ENCODE assay signal across 1 cellular context in the genomic region with DNA sequence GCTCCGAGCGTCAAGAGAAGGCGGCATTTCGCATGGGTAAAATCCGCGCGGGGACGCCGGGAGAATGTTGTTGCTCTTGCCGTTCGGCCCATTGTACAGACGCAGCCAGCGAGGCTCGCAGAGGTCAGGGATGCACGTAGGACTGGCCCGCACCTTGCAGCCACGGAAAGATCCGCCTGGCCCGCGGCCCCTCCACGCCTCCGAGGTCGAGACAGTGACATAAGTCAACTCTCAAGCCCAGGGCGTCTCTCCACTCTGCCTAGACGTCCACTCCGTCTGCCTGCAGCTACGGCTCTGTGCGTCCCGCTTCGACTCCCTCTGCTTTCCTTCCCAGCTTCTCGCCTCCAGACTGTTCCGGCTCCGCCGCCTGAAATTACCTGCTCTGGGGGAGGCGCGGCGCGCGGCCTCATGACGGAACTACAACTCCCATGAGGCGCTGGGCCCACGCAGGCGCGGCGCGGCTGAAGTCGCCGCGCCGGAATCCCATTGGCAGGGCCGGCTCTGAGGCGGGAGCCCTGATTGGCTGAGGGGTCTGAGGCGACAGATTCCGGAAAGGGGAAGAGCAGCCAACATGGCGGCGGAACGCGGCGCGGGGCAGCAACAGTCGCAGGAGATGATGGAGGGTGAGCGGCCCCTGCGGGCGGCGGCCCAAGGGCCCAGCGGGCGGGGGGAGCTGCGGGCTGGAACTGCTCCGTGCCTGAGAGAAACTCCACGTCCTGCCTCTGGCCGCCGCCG.
TF ChIP-seq lines count a peak whose summit lies in the region.

PPP1R7 (plus strand) TSS at position 543 of the 735 bp plus-strand sequence; CDS start at position 572, 29 bp downstream.

TF ChIP-seq in HepG2, 621 proteins besides CTCF, POLR2A, EP300 and RAD21 (continued from another document and continues in another):
- TF ChIP-seq, protein P1, sequence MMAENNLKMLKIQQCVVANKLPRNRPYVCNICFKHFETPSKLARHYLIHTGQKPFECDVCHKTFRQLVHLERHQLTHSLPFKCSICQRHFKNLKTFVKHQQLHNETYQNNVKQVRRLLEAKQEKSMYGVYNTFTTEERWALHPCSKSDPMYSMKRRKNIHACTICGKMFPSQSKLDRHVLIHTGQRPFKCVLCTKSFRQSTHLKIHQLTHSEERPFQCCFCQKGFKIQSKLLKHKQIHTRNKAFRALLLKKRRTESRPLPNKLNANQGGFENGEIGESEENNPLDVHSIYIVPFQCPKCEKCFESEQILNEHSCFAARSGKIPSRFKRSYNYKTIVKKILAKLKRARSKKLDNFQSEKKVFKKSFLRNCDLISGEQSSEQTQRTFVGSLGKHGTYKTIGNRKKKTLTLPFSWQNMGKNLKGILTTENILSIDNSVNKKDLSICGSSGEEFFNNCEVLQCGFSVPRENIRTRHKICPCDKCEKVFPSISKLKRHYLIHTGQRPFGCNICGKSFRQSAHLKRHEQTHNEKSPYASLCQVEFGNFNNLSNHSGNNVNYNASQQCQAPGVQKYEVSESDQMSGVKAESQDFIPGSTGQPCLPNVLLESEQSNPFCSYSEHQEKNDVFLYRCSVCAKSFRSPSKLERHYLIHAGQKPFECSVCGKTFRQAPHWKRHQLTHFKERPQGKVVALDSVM (CRISPR knock-in tag; IDR thresholded peaks at IDR 0.05), result 0 out of 2 replicates have a peak, but pooled peaks have one; percentile 31
- no peak for TF ChIP-seq MNT (IDR thresholded peaks at IDR 0.05)
- TF ChIP-seq TFDP2 (CRISPR knock-in tag; IDR thresholded peaks at IDR 0.05), result peak; percentile 87
- no peak; the same call in none of the 2 replicates for TF ChIP-seq CENPT (CRISPR knock-in tag; IDR thresholded peaks at IDR 0.05; ENCODE audit: low read depth)
- TF ChIP-seq ATM (IDR thresholded peaks at IDR 0.05; ENCODE audit: borderline replicate concordance), result no peak
- peak; percentile 18; the same call in 1 of the 2 replicates for TF ChIP-seq YEATS2 (CRISPR knock-in tag; IDR thresholded peaks at IDR 0.05; ENCODE audit: borderline replicate concordance)
- no peak for TF ChIP-seq BRCA1 (CRISPR knock-in tag; IDR thresholded peaks at IDR 0.05)
- TF ChIP-seq HMG20A (CRISPR knock-in tag; IDR thresholded peaks at IDR 0.05; ENCODE audit: borderline replicate concordance), result no peak
- TF ChIP-seq NR1H2 (CRISPR knock-in tag; IDR thresholded peaks at IDR 0.05; ENCODE audit: borderline replicate concordance, low read depth), result no peak
- TF ChIP-seq FOXA1 (IDR thresholded peaks at IDR 0.05), result no peak
- TF ChIP-seq FOXA1 (CRISPR knock-in tag; IDR thresholded peaks at IDR 0.05), result no peak
- TF ChIP-seq, protein P2, sequence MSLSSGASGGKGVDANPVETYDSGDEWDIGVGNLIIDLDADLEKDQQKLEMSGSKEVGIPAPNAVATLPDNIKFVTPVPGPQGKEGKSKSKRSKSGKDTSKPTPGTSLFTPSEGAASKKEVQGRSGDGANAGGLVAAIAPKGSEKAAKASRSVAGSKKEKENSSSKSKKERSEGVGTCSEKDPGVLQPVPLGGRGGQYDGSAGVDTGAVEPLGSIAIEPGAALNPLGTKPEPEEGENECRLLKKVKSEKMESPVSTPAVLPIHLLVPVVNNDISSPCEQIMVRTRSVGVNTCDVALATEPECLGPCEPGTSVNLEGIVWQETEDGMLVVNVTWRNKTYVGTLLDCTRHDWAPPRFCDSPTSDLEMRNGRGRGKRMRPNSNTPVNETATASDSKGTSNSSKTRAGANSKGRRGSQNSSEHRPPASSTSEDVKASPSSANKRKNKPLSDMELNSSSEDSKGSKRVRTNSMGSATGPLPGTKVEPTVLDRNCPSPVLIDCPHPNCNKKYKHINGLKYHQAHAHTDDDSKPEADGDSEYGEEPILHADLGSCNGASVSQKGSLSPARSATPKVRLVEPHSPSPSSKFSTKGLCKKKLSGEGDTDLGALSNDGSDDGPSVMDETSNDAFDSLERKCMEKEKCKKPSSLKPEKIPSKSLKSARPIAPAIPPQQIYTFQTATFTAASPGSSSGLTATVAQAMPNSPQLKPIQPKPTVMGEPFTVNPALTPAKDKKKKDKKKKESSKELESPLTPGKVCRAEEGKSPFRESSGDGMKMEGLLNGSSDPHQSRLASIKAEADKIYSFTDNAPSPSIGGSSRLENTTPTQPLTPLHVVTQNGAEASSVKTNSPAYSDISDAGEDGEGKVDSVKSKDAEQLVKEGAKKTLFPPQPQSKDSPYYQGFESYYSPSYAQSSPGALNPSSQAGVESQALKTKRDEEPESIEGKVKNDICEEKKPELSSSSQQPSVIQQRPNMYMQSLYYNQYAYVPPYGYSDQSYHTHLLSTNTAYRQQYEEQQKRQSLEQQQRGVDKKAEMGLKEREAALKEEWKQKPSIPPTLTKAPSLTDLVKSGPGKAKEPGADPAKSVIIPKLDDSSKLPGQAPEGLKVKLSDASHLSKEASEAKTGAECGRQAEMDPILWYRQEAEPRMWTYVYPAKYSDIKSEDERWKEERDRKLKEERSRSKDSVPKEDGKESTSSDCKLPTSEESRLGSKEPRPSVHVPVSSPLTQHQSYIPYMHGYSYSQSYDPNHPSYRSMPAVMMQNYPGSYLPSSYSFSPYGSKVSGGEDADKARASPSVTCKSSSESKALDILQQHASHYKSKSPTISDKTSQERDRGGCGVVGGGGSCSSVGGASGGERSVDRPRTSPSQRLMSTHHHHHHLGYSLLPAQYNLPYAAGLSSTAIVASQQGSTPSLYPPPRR (CRISPR knock-in tag; IDR thresholded peaks at IDR 0.05; ENCODE audit: borderline replicate concordance), result no peak
- TF ChIP-seq MATR3 (CRISPR knock-in tag; IDR thresholded peaks at IDR 0.05), result no peak
- TF ChIP-seq TGIF2 (CRISPR knock-in tag; IDR thresholded peaks at IDR 0.05), result peak; percentile 46
- no peak for TF ChIP-seq ZNF75D (CRISPR knock-in tag; IDR thresholded peaks at IDR 0.05; ENCODE audit: borderline replicate concordance)
- TF ChIP-seq HHEX (CRISPR knock-in tag; IDR thresholded peaks at IDR 0.05), result no peak
- no peak; the same call in 1 of the 2 replicates for TF ChIP-seq MTF2 (CRISPR knock-in tag; IDR thresholded peaks at IDR 0.05; ENCODE audit: borderline replicate concordance)
- TF ChIP-seq, protein P3, sequence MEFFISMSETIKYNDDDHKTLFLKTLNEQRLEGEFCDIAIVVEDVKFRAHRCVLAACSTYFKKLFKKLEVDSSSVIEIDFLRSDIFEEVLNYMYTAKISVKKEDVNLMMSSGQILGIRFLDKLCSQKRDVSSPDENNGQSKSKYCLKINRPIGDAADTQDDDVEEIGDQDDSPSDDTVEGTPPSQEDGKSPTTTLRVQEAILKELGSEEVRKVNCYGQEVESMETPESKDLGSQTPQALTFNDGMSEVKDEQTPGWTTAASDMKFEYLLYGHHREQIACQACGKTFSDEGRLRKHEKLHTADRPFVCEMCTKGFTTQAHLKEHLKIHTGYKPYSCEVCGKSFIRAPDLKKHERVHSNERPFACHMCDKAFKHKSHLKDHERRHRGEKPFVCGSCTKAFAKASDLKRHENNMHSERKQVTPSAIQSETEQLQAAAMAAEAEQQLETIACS (CRISPR knock-in tag; IDR thresholded peaks at IDR 0.05), result peak; percentile 61; the same call in 1 of the 2 replicates
- no peak for TF ChIP-seq FOXM1 (CRISPR knock-in tag; IDR thresholded peaks at IDR 0.05)
- TF ChIP-seq ZNF496 (CRISPR knock-in tag; IDR thresholded peaks at IDR 0.05; ENCODE audit: insufficient replicate concordance), result no peak
- TF ChIP-seq, protein P4, sequence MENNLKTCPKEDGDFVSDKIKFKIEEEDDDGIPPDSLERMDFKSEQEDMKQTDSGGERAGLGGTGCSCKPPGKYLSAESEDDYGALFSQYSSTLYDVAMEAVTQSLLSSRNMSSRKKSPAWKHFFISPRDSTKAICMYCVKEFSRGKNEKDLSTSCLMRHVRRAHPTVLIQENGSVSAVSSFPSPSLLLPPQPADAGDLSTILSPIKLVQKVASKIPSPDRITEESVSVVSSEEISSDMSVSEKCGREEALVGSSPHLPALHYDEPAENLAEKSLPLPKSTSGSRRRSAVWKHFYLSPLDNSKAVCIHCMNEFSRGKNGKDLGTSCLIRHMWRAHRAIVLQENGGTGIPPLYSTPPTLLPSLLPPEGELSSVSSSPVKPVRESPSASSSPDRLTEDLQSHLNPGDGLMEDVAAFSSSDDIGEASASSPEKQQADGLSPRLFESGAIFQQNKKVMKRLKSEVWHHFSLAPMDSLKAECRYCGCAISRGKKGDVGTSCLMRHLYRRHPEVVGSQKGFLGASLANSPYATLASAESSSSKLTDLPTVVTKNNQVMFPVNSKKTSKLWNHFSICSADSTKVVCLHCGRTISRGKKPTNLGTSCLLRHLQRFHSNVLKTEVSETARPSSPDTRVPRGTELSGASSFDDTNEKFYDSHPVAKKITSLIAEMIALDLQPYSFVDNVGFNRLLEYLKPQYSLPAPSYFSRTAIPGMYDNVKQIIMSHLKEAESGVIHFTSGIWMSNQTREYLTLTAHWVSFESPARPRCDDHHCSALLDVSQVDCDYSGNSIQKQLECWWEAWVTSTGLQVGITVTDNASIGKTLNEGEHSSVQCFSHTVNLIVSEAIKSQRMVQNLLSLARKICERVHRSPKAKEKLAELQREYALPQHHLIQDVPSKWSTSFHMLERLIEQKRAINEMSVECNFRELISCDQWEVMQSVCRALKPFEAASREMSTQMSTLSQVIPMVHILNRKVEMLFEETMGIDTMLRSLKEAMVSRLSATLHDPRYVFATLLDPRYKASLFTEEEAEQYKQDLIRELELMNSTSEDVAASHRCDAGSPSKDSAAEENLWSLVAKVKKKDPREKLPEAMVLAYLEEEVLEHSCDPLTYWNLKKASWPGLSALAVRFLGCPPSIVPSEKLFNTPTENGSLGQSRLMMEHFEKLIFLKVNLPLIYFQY (CRISPR knock-in tag; IDR thresholded peaks at IDR 0.05; ENCODE audit: borderline replicate concordance), result no peak; the same call in 1 of the 2 replicates
- TF ChIP-seq ZNF777 (CRISPR knock-in tag; IDR thresholded peaks at IDR 0.05), result peak; percentile 83
- TF ChIP-seq ZNF879 (CRISPR knock-in tag; IDR thresholded peaks at IDR 0.05), result no peak
- peak; percentile 82; the same call in 1 of the 2 replicates for TF ChIP-seq ZNF672 (CRISPR knock-in tag; IDR thresholded peaks at IDR 0.05)
- TF ChIP-seq FOXO4 (CRISPR knock-in tag; conservative IDR thresholded peaks at IDR 0.05), result no peak
- TF ChIP-seq PHF5A (CRISPR knock-in tag; IDR thresholded peaks at IDR 0.05; ENCODE audit: low read depth, unreplicated experiment), result no peak
- TF ChIP-seq, protein P5, sequence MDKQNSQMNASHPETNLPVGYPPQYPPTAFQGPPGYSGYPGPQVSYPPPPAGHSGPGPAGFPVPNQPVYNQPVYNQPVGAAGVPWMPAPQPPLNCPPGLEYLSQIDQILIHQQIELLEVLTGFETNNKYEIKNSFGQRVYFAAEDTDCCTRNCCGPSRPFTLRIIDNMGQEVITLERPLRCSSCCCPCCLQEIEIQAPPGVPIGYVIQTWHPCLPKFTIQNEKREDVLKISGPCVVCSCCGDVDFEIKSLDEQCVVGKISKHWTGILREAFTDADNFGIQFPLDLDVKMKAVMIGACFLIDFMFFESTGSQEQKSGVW (CRISPR knock-in tag; IDR thresholded peaks at IDR 0.05; ENCODE audit: borderline replicate concordance), result no peak
- peak; percentile 22 for TF ChIP-seq ZNF124 (CRISPR knock-in tag; IDR thresholded peaks at IDR 0.05)
- 0 out of 2 replicates have a peak, but pooled peaks have one; percentile 36 for TF ChIP-seq ZNF317 (CRISPR knock-in tag; IDR thresholded peaks at IDR 0.05)
- TF ChIP-seq SIN3B (IDR thresholded peaks at IDR 0.05; ENCODE audit: low read length), result peak; percentile 83
- peak; percentile 47; the same call in 1 of the 2 replicates for TF ChIP-seq MXD4 (CRISPR knock-in tag; IDR thresholded peaks at IDR 0.05)
- TF ChIP-seq NCOA1 (CRISPR knock-in tag; IDR thresholded peaks at IDR 0.05), result no peak
- no peak for TF ChIP-seq ZNF10 (CRISPR knock-in tag; IDR thresholded peaks at IDR 0.05; ENCODE audit: borderline replicate concordance, low read depth)
- TF ChIP-seq HIVEP1 (CRISPR knock-in tag; IDR thresholded peaks at IDR 0.05), result peak; percentile 84
- TF ChIP-seq, protein P6, sequence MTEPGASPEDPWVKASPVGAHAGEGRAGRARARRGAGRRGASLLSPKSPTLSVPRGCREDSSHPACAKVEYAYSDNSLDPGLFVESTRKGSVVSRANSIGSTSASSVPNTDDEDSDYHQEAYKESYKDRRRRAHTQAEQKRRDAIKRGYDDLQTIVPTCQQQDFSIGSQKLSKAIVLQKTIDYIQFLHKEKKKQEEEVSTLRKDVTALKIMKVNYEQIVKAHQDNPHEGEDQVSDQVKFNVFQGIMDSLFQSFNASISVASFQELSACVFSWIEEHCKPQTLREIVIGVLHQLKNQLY (CRISPR knock-in tag; IDR thresholded peaks at IDR 0.05), result no peak
